In the genomic region with DNA sequence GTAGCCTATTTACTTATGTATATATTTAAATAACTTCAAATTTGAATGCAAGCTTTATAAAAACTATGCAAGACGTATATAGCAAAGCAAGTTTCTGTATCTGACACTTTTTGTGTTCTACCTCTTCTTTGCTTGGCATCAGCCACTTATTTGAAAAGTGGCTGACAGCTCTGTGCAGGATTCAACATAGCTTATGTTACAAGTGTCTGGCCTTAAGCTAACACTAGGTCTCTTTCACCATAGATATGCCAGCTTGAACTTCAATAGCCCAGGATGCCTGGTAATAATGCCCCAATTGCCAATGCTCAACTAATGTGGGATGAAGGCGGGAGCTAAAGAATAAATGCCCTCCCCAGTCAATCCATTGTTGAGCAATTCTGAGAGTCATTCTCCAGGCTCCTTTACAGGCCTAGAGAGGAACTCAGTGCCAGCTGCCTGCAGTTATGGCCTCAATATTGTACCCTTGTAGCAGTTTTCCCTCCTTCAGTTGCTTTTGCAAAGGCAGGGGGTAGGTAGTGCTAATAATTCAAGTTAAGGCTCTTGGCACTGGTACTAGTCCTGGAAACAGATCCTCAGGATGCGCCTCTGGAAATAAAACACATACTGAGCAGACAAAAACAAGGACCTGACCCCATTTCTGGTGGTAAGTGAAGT, we compare ENCODE assay signal across 17 cellular contexts.
"Had no signal": no experiment of that assay in that cellular context is flagged by ENCODE, and none has a peak within 500 bp of the region (broad histone marks: within the 10 kb centered on the region; RNA-seq: fewer than 3 reads in every experiment).

No MANE protein-coding gene starts in this region.

- H3K9me3 ChIP-seq: esophagus muscularis mucosa, suprapubic skin had no signal

- H3K27ac Mint-ChIP-seq: activated CD4-positive, alpha-beta T cell treated with anti-CD3 and anti-CD28 coated beads, Interleukin-2, amount 10 ng/mL, durations not matched to agents 24 days and 14 days; activated CD8-positive, alpha-beta T cell treated with anti-CD3 and anti-CD28 coated beads, Interleukin-2, amount 10 ng/mL, durations not matched to agents 7 days and 5 days; activated T-cell treated with anti-CD3 and anti-CD28 coated beads, Interleukin-2, amount 50 U/mL, for 24 hours; activated T-helper 2 cell treated with anti-CD3 and anti-CD28 coated beads, Interferon-gamma antibody, Interleukin-2, Interleukin-4, amounts not matched to agents 10 μg/mL and 5 μg/mL and 100 μg/mL, durations not matched to agents 14 hours and 24 hours and 36 hours; dendritic cell treated with granulocyte-macrophage colony-stimulating factor and Interleukin-4, amounts not matched to agents 40 ng/mL and 50 ng/mL, for 4 days; natural killer cell treated with Interleukin-12 subunit alpha and Interleukin-12 subunit beta and Interleukin-15 and Interleukin-18, amount 100 ng/mL, for 72 hours; stimulated activated naive CD8-positive, alpha-beta T cell treated with anti-CD3 and anti-CD28 coated beads, Interleukin-15, amount 100 ng/mL, for 72 hours had no signal

- H3K4me3 Mint-ChIP-seq: activated CD4-positive, alpha-beta T cell treated with anti-CD3 and anti-CD28 coated beads, Interleukin-2, amount 10 ng/mL, durations not matched to agents 24 days and 14 days; activated CD8-positive, alpha-beta T cell treated with anti-CD3 and anti-CD28 coated beads, Interleukin-2, amount 10 ng/mL, durations not matched to agents 7 days and 5 days; activated T-cell treated with anti-CD3 and anti-CD28 coated beads, Interleukin-2, amount 50 U/mL, for 24 hours; dendritic cell treated with granulocyte-macrophage colony-stimulating factor and Interleukin-4, amounts not matched to agents 40 ng/mL and 50 ng/mL, for 4 days; natural killer cell treated with Interleukin-12 subunit alpha and Interleukin-12 subunit beta and Interleukin-15 and Interleukin-18, amount 100 ng/mL, for 72 hours; stimulated activated naive CD8-positive, alpha-beta T cell treated with anti-CD3 and anti-CD28 coated beads, Interleukin-15, amount 100 ng/mL, for 72 hours had no signal

- H3K27me3 ChIP-seq: esophagus muscularis mucosa, suprapubic skin had no signal

- DNase-seq: activated CD4-positive, alpha-beta T cell treated with anti-CD3 and anti-CD28 coated beads, Interleukin-2, amount 10 ng/mL, durations not matched to agents 24 days and 14 days; activated CD4-positive, CD25-positive, alpha-beta regulatory T cell; activated CD8-positive, alpha-beta T cell treated with anti-CD3 and anti-CD28 coated beads, Interleukin-2, amount 10 ng/mL, durations not matched to agents 7 days and 5 days; activated naive CD4-positive, alpha-beta T cell treated with Interleukin-2 at 50 U/mL for 16 hours; activated T-cell treated with anti-CD3 and anti-CD28 coated beads, Interleukin-2, amount 50 U/mL, for 24 hours; effector CD8-positive, alpha-beta T cell; stimulated activated CD4-positive, alpha-beta T cell treated with anti-CD3 and anti-CD28 coated beads, Interleukin-2, amount 100 ng/mL, for 48 hours; stimulated activated naive CD8-positive, alpha-beta T cell treated with anti-CD3 and anti-CD28 coated beads, Interleukin-15, amount 100 ng/mL, for 72 hours; T-helper 1 cell; T-helper 9 cell; trophoblast cell had no signal

- ATAC-seq: activated CD8-positive, alpha-beta T cell treated with anti-CD3 and anti-CD28 coated beads, Interleukin-2, amount 10 ng/mL, durations not matched to agents 7 days and 5 days; natural killer cell treated with Interleukin-12 subunit alpha and Interleukin-12 subunit beta and Interleukin-15 and Interleukin-18, amount 100 ng/mL, for 72 hours; stimulated activated naive CD8-positive, alpha-beta T cell treated with anti-CD3 and anti-CD28 coated beads, Interleukin-15, amount 100 ng/mL, for 72 hours had no signal

- H3K4me3 ChIP-seq: esophagus muscularis mucosa, lung, suprapubic skin had no signal

- H3K4me1 ChIP-seq: suprapubic skin had no signal

- H3K36me3 ChIP-seq: esophagus muscularis mucosa, suprapubic skin had no signal

- H3K4me1 Mint-ChIP-seq: activated CD4-positive, alpha-beta T cell treated with anti-CD3 and anti-CD28 coated beads, Interleukin-2, amount 10 ng/mL, durations not matched to agents 24 days and 14 days; stimulated activated naive CD8-positive, alpha-beta T cell treated with anti-CD3 and anti-CD28 coated beads, Interleukin-15, amount 100 ng/mL, for 72 hours had no signal

- H3K27ac ChIP-seq: esophagus muscularis mucosa, suprapubic skin had no signal

- H3K9me3 Mint-ChIP-seq: activated CD4-positive, alpha-beta T cell treated with anti-CD3 and anti-CD28 coated beads, Interleukin-2, amount 10 ng/mL, durations not matched to agents 24 days and 14 days; dendritic cell treated with granulocyte-macrophage colony-stimulating factor and Interleukin-4, amounts not matched to agents 40 ng/mL and 50 ng/mL, for 4 days had no signal

- H3K27me3 Mint-ChIP-seq: activated CD4-positive, alpha-beta T cell treated with anti-CD3 and anti-CD28 coated beads, Interleukin-2, amount 10 ng/mL, durations not matched to agents 24 days and 14 days; activated T-cell treated with anti-CD3 and anti-CD28 coated beads, Interleukin-2, amount 50 U/mL, for 24 hours; dendritic cell treated with granulocyte-macrophage colony-stimulating factor and Interleukin-4, amounts not matched to agents 40 ng/mL and 50 ng/mL, for 4 days; natural killer cell treated with Interleukin-12 subunit alpha and Interleukin-12 subunit beta and Interleukin-15 and Interleukin-18, amount 100 ng/mL, for 72 hours; stimulated activated naive CD8-positive, alpha-beta T cell treated with anti-CD3 and anti-CD28 coated beads, Interleukin-15, amount 100 ng/mL, for 72 hours had no signal
